Comparison of ENCODE assay signal across 20 cellular contexts in the genomic region with DNA sequence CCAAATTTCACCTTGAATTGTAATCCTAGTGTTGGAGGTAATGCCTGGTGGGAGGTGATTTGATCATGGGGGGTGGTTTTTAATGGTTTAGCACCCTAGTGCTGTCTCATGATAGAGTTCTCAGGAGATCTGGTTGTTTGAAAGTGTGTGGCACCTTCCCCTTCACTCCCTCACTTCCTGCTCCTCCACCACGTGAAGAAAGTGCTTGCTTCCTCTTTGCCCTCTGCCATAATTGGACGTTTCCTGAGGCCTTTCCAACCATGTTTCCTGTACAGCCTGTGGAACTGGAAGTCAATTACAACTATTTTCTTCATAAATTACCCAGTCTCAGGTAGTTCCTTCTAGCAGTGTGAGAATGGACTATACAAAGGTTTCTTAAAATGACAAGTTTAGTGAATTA.
DNase-seq lines count a peak whose midpoint lies in the region; ATAC-seq and TF ChIP-seq lines count a peak whose summit lies in the region.
"Had no signal": no experiment of that assay in that cellular context is flagged by ENCODE, and none has a peak within 500 bp of the region (broad histone marks: within the 10 kb centered on the region; RNA-seq: fewer than 3 reads in every experiment).

No MANE protein-coding gene starts in this region.

- no peaks in the 10 kb centered on the region for H3K9me3 Mint-ChIP-seq in GM23338

- H3F3A ChIP-seq in GM23338 (replicated peaks; ENCODE audit: low read depth), result no peaks in the 10 kb centered on the region

- H3K4me2 ChIP-seq in BLaER1 (peak overlapping the region; percentile 51), GM23338 (no peak overlapping the region)
- H3K4me2 ChIP-seq: A549 had no signal

- no peaks in the 10 kb centered on the region for H3K36me3 Mint-ChIP-seq in GM23338 (ENCODE audit: low read depth)
- H3K36me3 Mint-ChIP-seq: CD8-positive, alpha-beta memory T cell had no signal

- H3K27me3 ChIP-seq in BLaER1 (no peaks in the 10 kb centered on the region), GM23338 (ENCODE audit: insufficient read depth) (no peaks in the 10 kb centered on the region)
- H3K27me3 ChIP-seq: BE2C, MG63 had no signal

- TF ChIP-seq CTCF in GM23338 (conservative IDR thresholded peaks at IDR 0.05; ENCODE audit: low read depth in 2 of 2), result no peak

- H3K4me3 ChIP-seq in BLaER1, result no peak overlapping the region
- no peak overlapping the region for H3K4me3 ChIP-seq in GM23338
- H3K4me3 ChIP-seq: A549, MG63 had no signal

- H3K27me3 Mint-ChIP-seq in GM23338 (ENCODE audit: insufficient read depth, low read depth, poor library complexity), result peaks cover 2% of the 10 kb centered on the region
- H3K27me3 Mint-ChIP-seq: CD8-positive, alpha-beta memory T cell had no signal

- DNase-seq in GM23338 (ENCODE audit: low spot score) (no peak), NCI-H69 (lab: John Stamatoyannopoulos, UW) (peak; percentile 37), SKM-1 treated with dmso at 0.1 percent for 144 hours (lab: John Stamatoyannopoulos, UW; ENCODE audit: unreplicated experiment) (peak; percentile 84), NAMALWA (ENCODE audit: low spot score) (no peak), NCI-H2081 (lab: John Stamatoyannopoulos, UW) (no peak), NCI-H2107 (lab: John Stamatoyannopoulos, UW) (no peak)
- DNase-seq in stimulated activated naive CD4-positive, alpha-beta T cell treated with Interleukin-2 at 50 U/mL for 16 hours (lab: John Stamatoyannopoulos, UW), result no peak
- DNase-seq: BE2C; CD8-positive, alpha-beta memory T cell; EL; HCEC 1CT; KG1; MG63; NCI-H1436; NCI-H226; NCI-H526; NK-92 treated with Interleukin-12 subunit alpha and Interleukin-12 subunit beta, amount 100 ng/mL, for 24 hours; SIG-M5 had no signal

- peaks cover 17% of the 10 kb centered on the region for H3K4me1 ChIP-seq in BLaER1
- no peaks in the 10 kb centered on the region for H3K4me1 ChIP-seq in GM23338 (ENCODE audit: insufficient read depth)
- H3K4me1 ChIP-seq: A549, BE2C had no signal

- H3K27ac ChIP-seq in BLaER1 (peak overlapping the region; percentile 21), GM23338 (ENCODE audit: low read depth) (no peak overlapping the region)
- H3K27ac ChIP-seq: A549 had no signal

- no peak overlapping the region for H3K4me3 Mint-ChIP-seq in GM23338
- H3K4me3 Mint-ChIP-seq: CD8-positive, alpha-beta memory T cell had no signal

- no peaks in the 10 kb centered on the region for H3K79me2 ChIP-seq in GM23338 (replicated peaks; ENCODE audit: insufficient read depth)

- H3K27ac Mint-ChIP-seq in GM23338, result no peak overlapping the region
- H3K27ac Mint-ChIP-seq: CD8-positive, alpha-beta memory T cell had no signal

- ATAC-seq in GM23338, result no peak
- ATAC-seq: A549 had no signal

- 0 out of 2 replicates have a peak overlapping the region, but pooled peaks have one; percentile 9 for H2AFZ ChIP-seq in GM23338

- 0 out of 2 replicates have a peak, but pooled peaks cover 8% of the 10 kb centered on the region for H3K9me3 ChIP-seq in BLaER1
- H3K9me3 ChIP-seq: A549, BE2C, MG63 had no signal

- H3K9ac ChIP-seq in BLaER1, result no peak overlapping the region

- peaks cover 3% of the 10 kb centered on the region; the same call in 1 of the 3 replicates for H3K4me1 Mint-ChIP-seq in GM23338
- H3K4me1 Mint-ChIP-seq: CD8-positive, alpha-beta memory T cell had no signal

- no peaks in the 10 kb centered on the region for H4K20me1 ChIP-seq in BLaER1
- H4K20me1 ChIP-seq in GM23338 (replicated peaks; ENCODE audit: insufficient read depth), result no peaks in the 10 kb centered on the region; the same call in 1 of the 2 replicates

- H3K9me2 ChIP-seq in GM23338 (ENCODE audit: insufficient read depth), result no peaks in the 10 kb centered on the region

- H3K36me3 ChIP-seq in BLaER1, result no peaks in the 10 kb centered on the region
- H3K36me3 ChIP-seq in GM23338 (ENCODE audit: insufficient read depth), result no peaks in the 10 kb centered on the region
- H3K36me3 ChIP-seq: BE2C, MG63 had no signal

TF ChIP-seq in GM23338, 12 proteins besides CTCF, POLR2A, EP300 and RAD21:
- TF ChIP-seq, protein P1, sequence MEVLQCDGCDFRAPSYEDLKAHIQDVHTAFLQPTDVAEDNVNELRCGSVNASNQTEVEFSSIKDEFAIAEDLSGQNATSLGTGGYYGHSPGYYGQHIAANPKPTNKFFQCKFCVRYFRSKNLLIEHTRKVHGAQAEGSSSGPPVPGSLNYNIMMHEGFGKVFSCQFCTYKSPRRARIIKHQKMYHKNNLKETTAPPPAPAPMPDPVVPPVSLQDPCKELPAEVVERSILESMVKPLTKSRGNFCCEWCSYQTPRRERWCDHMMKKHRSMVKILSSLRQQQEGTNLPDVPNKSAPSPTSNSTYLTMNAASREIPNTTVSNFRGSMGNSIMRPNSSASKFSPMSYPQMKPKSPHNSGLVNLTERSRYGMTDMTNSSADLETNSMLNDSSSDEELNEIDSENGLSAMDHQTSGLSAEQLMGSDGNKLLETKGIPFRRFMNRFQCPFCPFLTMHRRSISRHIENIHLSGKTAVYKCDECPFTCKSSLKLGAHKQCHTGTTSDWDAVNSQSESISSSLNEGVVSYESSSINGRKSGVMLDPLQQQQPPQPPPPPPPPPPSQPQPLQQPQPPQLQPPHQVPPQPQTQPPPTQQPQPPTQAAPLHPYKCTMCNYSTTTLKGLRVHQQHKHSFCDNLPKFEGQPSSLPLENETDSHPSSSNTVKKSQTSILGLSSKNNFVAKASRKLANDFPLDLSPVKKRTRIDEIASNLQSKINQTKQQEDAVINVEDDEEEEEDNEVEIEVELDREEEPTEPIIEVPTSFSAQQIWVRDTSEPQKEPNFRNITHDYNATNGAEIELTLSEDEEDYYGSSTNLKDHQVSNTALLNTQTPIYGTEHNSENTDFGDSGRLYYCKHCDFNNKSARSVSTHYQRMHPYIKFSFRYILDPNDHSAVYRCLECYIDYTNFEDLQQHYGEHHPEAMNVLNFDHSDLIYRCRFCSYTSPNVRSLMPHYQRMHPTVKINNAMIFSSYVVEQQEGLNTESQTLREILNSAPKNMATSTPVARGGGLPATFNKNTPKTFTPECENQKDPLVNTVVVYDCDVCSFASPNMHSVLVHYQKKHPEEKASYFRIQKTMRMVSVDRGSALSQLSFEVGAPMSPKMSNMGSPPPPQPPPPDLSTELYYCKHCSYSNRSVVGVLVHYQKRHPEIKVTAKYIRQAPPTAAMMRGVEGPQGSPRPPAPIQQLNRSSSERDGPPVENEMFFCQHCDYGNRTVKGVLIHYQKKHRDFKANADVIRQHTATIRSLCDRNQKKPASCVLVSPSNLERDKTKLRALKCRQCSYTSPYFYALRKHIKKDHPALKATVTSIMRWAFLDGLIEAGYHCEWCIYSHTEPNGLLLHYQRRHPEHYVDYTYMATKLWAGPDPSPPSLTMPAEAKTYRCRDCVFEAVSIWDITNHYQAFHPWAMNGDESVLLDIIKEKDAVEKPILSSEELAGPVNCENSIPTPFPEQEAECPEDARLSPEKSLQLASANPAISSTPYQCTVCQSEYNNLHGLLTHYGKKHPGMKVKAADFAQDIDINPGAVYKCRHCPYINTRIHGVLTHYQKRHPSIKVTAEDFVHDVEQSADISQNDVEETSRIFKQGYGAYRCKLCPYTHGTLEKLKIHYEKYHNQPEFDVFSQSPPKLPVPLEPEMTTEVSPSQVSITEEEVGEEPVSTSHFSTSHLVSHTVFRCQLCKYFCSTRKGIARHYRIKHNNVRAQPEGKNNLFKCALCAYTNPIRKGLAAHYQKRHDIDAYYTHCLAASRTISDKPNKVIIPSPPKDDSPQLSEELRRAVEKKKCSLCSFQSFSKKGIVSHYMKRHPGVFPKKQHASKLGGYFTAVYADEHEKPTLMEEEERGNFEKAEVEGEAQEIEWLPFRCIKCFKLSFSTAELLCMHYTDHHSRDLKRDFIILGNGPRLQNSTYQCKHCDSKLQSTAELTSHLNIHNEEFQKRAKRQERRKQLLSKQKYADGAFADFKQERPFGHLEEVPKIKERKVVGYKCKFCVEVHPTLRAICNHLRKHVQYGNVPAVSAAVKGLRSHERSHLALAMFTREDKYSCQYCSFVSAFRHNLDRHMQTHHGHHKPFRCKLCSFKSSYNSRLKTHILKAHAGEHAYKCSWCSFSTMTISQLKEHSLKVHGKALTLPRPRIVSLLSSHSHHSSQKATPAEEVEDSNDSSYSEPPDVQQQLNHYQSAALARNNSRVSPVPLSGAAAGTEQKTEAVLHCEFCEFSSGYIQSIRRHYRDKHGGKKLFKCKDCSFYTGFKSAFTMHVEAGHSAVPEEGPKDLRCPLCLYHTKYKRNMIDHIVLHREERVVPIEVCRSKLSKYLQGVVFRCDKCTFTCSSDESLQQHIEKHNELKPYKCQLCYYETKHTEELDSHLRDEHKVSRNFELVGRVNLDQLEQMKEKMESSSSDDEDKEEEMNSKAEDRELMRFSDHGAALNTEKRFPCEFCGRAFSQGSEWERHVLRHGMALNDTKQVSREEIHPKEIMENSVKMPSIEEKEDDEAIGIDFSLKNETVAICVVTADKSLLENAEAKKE (CRISPR knock-in tag; IDR thresholded peaks at IDR 0.05), result no peak
- TF ChIP-seq ZNF331 (CRISPR knock-in tag; IDR thresholded peaks at IDR 0.05; ENCODE audit: low read depth), result no peak
- no peak for TF ChIP-seq JUNB (IDR thresholded peaks at IDR 0.05; ENCODE audit: unreplicated experiment)

Comparison
In these comparisons a context has a peak if more than half of its experiments do, and no peak if none do; other contexts are left out.
1. DNase-seq: peak in NCI-H69 (single experiment) and SKM-1 treated with dmso at 0.1 percent for 144 hours (single experiment); none in GM23338 (single experiment), stimulated activated naive CD4-positive, alpha-beta T cell treated with Interleukin-2 at 50 U/mL for 16 hours (single experiment), NAMALWA (single experiment), NCI-H2081 (0 of 2) and NCI-H2107 (single experiment).